Comparison of ENCODE assay signal across 10 cellular contexts in the genomic region with DNA sequence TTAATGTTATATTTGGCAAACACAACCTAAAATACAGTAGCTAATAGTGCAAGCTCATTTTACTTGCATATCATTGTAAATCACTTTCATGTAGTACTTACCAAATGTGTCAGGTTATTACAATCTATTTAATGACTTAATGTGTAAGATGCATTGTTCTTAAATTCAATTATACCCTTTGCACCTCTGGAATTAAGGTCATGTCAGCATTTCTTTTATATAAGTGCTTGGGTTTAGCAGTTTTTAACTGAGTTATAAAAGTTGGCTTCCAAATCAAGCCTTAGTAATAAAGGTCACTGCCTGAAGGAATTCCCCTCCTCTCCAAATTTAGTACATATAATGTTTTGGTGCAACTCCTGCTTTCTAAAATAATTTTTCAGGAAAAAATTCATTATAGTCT. TPM values are rescaled to one million over a fixed set of nuclear protein-coding genes. Genes with fewer than 3 reads are reported as not detected.
"Had no signal": no experiment of that assay in that cellular context is flagged by ENCODE, and none has a peak within 500 bp of the region (broad histone marks: within the 10 kb centered on the region; RNA-seq: fewer than 3 reads in every experiment).

No MANE protein-coding gene starts in this region.

- H3K4me3 ChIP-seq: HAP-1 had no signal

- H3K27ac ChIP-seq: HL-60 had no signal

- ATAC-seq: HCT116 had no signal

- H3K9me3 Mint-ChIP-seq: IgD-negative memory B cell had no signal

- H3K36me3 Mint-ChIP-seq: IgD-negative memory B cell had no signal

- H3K36me3 ChIP-seq: HAP-1 had no signal

- H3K4me3 Mint-ChIP-seq: IgD-negative memory B cell had no signal

- H3K9me3 ChIP-seq: HAP-1 had no signal

- H3K4me1 Mint-ChIP-seq: IgD-negative memory B cell had no signal

- H3K27me3 Mint-ChIP-seq: IgD-negative memory B cell had no signal

- H3K4me1 ChIP-seq: HAP-1 had no signal

- H3K27ac Mint-ChIP-seq: IgD-negative memory B cell had no signal

- DNase-seq: GOT3, H7, Kasumi-1, KG1 had no signal

RNA-seq across cellular contexts. Expression of gene NANOGP8, which starts 52.6 kb away (rescaled TPM):
- total RNA-seq: H4, HT1080 had no signal
- polyA plus RNA-seq: IgD-negative memory B cell had no signal
